ENCODE assay signal across 23 cellular contexts in genomic region chr20:52893498-52893897, GRCh38.
"Had no signal": no experiment of that assay in that cellular context is flagged by ENCODE, and none has a peak within 500 bp of the region (broad histone marks: within the 10 kb centered on the region; RNA-seq: fewer than 3 reads in every experiment).

No MANE protein-coding gene starts in this region.

- H3K27me3 ChIP-seq: esophagus muscularis mucosa, foreskin keratinocyte, gastroesophageal sphincter, heart right ventricle, left lung had no signal

- ATAC-seq: foreskin keratinocyte; gastroesophageal sphincter; heart right ventricle; left cardiac atrium; left lung; left ventricle myocardium superior; lower lobe of right lung; mucosa of descending colon; naive thymus-derived CD8-positive, alpha-beta T cell had no signal

- FAIRE-seq: endothelial cell of umbilical vein, frontal cortex, islet of Langerhans, keratinocyte had no signal

- H3K36me3 ChIP-seq: esophagus muscularis mucosa, gastroesophageal sphincter, heart right ventricle, left lung, lower lobe of right lung had no signal

- DNase-seq: dermis blood vessel endothelial cell; dorsolateral prefrontal cortex; effector CD4-positive, alpha-beta T cell; effector memory CD4-positive, alpha-beta T cell; foreskin keratinocyte; head of caudate nucleus; heart right ventricle; hippocampal formation; left cardiac atrium; left lung; left ventricle myocardium superior; lower lobe of right lung; mesenchymal stem cell; mucosa of descending colon; naive B cell; naive thymus-derived CD8-positive, alpha-beta T cell had no signal

- H3K4me1 ChIP-seq: esophagus muscularis mucosa, gastroesophageal sphincter, left lung, lower lobe of right lung had no signal

- H3K9me3 ChIP-seq: esophagus muscularis mucosa, gastroesophageal sphincter, left lung, lower lobe of right lung, mucosa of descending colon had no signal

- H3K27ac ChIP-seq: coronary artery, dorsolateral prefrontal cortex, esophagus muscularis mucosa, foreskin keratinocyte, gastroesophageal sphincter, heart right ventricle, left lung, lower lobe of right lung had no signal

- H3K4me3 ChIP-seq: coronary artery, dorsolateral prefrontal cortex, esophagus muscularis mucosa, gastroesophageal sphincter, heart right ventricle, left lung, lower lobe of right lung, mucosa of descending colon had no signal
